Comparison of ENCODE assay signal across 1 cellular context in genomic region chr2:25517701-25518100, GRCh38.
TF ChIP-seq lines count a peak whose summit lies in the region.

No MANE protein-coding gene starts in this region.

TF ChIP-seq in HepG2, 621 proteins besides CTCF, POLR2A, EP300 and RAD21 (continued from another document):
- TF ChIP-seq ZNF496 (CRISPR knock-in tag; IDR thresholded peaks at IDR 0.05; ENCODE audit: insufficient replicate concordance), result no peak
- TF ChIP-seq, protein P1, sequence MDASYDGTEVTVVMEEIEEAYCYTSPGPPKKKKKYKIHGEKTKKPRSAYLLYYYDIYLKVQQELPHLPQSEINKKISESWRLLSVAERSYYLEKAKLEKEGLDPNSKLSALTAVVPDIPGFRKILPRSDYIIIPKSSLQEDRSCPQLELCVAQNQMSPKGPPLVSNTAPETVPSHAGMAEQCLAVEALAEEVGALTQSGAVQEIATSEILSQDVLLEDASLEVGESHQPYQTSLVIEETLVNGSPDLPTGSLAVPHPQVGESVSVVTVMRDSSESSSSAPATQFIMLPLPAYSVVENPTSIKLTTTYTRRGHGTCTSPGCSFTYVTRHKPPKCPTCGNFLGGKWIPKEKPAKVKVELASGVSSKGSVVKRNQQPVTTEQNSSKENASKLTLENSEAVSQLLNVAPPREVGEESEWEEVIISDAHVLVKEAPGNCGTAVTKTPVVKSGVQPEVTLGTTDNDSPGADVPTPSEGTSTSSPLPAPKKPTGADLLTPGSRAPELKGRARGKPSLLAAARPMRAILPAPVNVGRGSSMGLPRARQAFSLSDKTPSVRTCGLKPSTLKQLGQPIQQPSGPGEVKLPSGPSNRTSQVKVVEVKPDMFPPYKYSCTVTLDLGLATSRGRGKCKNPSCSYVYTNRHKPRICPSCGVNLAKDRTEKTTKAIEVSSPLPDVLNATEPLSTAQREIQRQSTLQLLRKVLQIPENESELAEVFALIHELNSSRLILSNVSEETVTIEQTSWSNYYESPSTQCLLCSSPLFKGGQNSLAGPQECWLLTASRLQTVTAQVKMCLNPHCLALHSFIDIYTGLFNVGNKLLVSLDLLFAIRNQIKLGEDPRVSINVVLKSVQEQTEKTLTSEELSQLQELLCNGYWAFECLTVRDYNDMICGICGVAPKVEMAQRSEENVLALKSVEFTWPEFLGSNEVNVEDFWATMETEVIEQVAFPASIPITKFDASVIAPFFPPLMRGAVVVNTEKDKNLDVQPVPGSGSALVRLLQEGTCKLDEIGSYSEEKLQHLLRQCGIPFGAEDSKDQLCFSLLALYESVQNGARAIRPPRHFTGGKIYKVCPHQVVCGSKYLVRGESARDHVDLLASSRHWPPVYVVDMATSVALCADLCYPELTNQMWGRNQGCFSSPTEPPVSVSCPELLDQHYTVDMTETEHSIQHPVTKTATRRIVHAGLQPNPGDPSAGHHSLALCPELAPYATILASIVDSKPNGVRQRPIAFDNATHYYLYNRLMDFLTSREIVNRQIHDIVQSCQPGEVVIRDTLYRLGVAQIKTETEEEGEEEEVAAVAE (CRISPR knock-in tag; IDR thresholded peaks at IDR 0.05; ENCODE audit: borderline replicate concordance), result no peak
- TF ChIP-seq RARA (CRISPR knock-in tag; IDR thresholded peaks at IDR 0.05), result no peak
- TF ChIP-seq IRX3 (CRISPR knock-in tag; IDR thresholded peaks at IDR 0.05; ENCODE audit: borderline replicate concordance, low read depth), result no peak
